ENCODE assay signal across 40 cellular contexts in the genomic region with DNA sequence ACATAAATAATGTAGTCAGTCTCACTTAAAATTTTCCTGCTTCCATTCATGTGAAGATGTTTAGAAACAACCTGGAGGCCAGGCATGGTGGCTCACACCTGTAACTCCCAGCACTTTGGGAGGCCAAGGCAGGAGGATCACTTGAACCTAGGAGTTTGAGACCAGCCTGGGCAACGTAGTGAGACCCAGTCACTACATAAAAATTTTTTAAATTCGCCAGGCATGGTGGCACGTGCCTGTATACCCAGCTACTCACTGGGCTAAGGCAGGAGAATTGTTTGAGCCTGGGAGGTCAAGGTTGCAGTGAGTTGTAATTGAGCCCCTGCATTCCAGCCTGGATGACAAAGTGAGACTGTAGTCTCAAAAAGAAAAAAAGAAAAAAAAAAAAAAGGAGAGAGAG.
"Had no signal": no experiment of that assay in that cellular context is flagged by ENCODE, and none has a peak within 500 bp of the region (broad histone marks: within the 10 kb centered on the region; RNA-seq: fewer than 3 reads in every experiment).

No MANE protein-coding gene starts in this region.

- H3K4me1 ChIP-seq: adrenal gland, ascending aorta, body of pancreas, breast epithelium had no signal

- H3K4me3 ChIP-seq: adrenal gland, ascending aorta, body of pancreas, breast epithelium, cardiac muscle cell had no signal

- H3K36me3 Mint-ChIP-seq: brain had no signal

- H3K27me3 ChIP-seq: adrenal gland, ascending aorta, body of pancreas, brain microvascular endothelial cell, breast epithelium, cardiac muscle cell had no signal

- H3K4me1 Mint-ChIP-seq: activated naive CD4-positive, alpha-beta T cell treated with anti-CD3 and anti-CD28 coated beads, Interleukin-2, amount 10 ng/mL, durations not matched to agents 7 days and 5 days; activated naive CD8-positive, alpha-beta T cell treated with anti-CD3 and anti-CD28 coated beads, Interleukin-2, amount 10 ng/mL, durations not matched to agents 7 days and 5 days; activated T-helper 17 cell treated with anti-CD3 and anti-CD28 coated beads, Interleukin-2, amount 50 U/mL, for 72 hours; brain had no signal

- H3K27me3 Mint-ChIP-seq: activated naive CD4-positive, alpha-beta T cell treated with anti-CD3 and anti-CD28 coated beads, Interleukin-2, amount 50 U/mL, for 24 hours; activated naive CD8-positive, alpha-beta T cell; activated naive CD8-positive, alpha-beta T cell treated with anti-CD3 and anti-CD28 coated beads for 36 hours; activated naive CD8-positive, alpha-beta T cell treated with anti-CD3 and anti-CD28 coated beads, Interleukin-2, amount 10 ng/mL, durations not matched to agents 7 days and 5 days; activated naive CD8-positive, alpha-beta T cell treated with anti-CD3 and anti-CD28 coated beads, Interleukin-2, amount 50 U/mL, for 24 hours; activated T-cell treated with anti-CD3 and anti-CD28 coated beads, Interleukin-2, amount 50 U/mL, for 24 hours; activated T-helper 17 cell treated with anti-CD3 and anti-CD28 coated beads, Interleukin-2, amount 50 U/mL, for 72 hours; central memory CD8-positive, alpha-beta T cell had no signal

- FAIRE-seq: astrocyte, bronchial epithelial cell had no signal

- H3K4me3 Mint-ChIP-seq: activated naive CD4-positive, alpha-beta T cell treated with anti-CD3 and anti-CD28 coated beads for 36 hours; activated naive CD4-positive, alpha-beta T cell treated with anti-CD3 and anti-CD28 coated beads, Interleukin-2, amount 10 ng/mL, durations not matched to agents 7 days and 5 days; activated naive CD4-positive, alpha-beta T cell treated with anti-CD3 and anti-CD28 coated beads, Interleukin-2, amount 50 U/mL, for 24 hours; activated naive CD8-positive, alpha-beta T cell; activated naive CD8-positive, alpha-beta T cell treated with anti-CD3 and anti-CD28 coated beads for 36 hours; activated naive CD8-positive, alpha-beta T cell treated with anti-CD3 and anti-CD28 coated beads, Interleukin-2, amount 10 ng/mL, durations not matched to agents 7 days and 5 days; activated naive CD8-positive, alpha-beta T cell treated with anti-CD3 and anti-CD28 coated beads, Interleukin-2, amount 50 U/mL, for 24 hours; activated T-cell treated with anti-CD3 and anti-CD28 coated beads, Interleukin-2, amount 50 U/mL, for 24 hours; activated T-cell treated with anti-CD3 and anti-CD28 coated beads, Interleukin-2, amount 50 U/mL, for 4 hours; activated T-cell treated with anti-CD3 and anti-CD28 coated beads, Interleukin-2, amount 50 U/mL, for 72 hours; activated T-helper 1 cell treated with anti-CD3 and anti-CD28 coated beads, Interleukin-12 subunit alpha, Interleukin-12 subunit beta, Interleukin-2, Interleukin-4 antibody, amounts not matched to agents 30 ng/mL and 10 ng/mL and 1 ng/mL, durations not matched to agents 14 hours and 24 hours and 36 hours; activated T-helper 17 cell treated with anti-CD3 and anti-CD28 coated beads, Interleukin-2, amount 50 U/mL, for 72 hours; brain; central memory CD8-positive, alpha-beta T cell had no signal

- H3K27ac ChIP-seq: adrenal gland, ascending aorta, body of pancreas, brain microvascular endothelial cell, breast epithelium, cardiac muscle cell had no signal

- DNase-seq: activated effector memory CD4-positive, alpha-beta T cell treated with anti-CD3 and anti-CD28 coated beads, Interleukin-2, amount 50 U/mL, for 16 hours; activated effector memory CD4-positive, alpha-beta T cell treated with Interleukin-2 at 50 U/mL for 16 hours; activated gamma-delta T cell; activated gamma-delta T cell treated with Interleukin-2 at 50 U/mL for 16 hours; activated naive CD4-positive, alpha-beta T cell; activated naive CD4-positive, alpha-beta T cell treated with anti-CD3 and anti-CD28 coated beads for 36 hours; activated naive CD4-positive, alpha-beta T cell treated with anti-CD3 and anti-CD28 coated beads, Interleukin-2, amount 10 ng/mL, durations not matched to agents 7 days and 5 days; activated naive CD4-positive, alpha-beta T cell treated with anti-CD3 and anti-CD28 coated beads, Interleukin-2, amount 50 U/mL, for 16 hours; activated naive CD4-positive, alpha-beta T cell treated with Interleukin-2 at 50 U/mL for 16 hours; activated naive CD8-positive, alpha-beta T cell treated with anti-CD3 and anti-CD28 coated beads for 36 hours; activated naive CD8-positive, alpha-beta T cell treated with anti-CD3 and anti-CD28 coated beads, Interleukin-2, amount 10 ng/mL, durations not matched to agents 7 days and 5 days; activated naive CD8-positive, alpha-beta T cell treated with anti-CD3 and anti-CD28 coated beads, Interleukin-2, amount 50 U/mL, for 24 hours; activated T-cell treated with anti-CD3 and anti-CD28 coated beads, Interleukin-2, amount 50 U/mL, for 1 hour; activated T-cell treated with anti-CD3 and anti-CD28 coated beads, Interleukin-2, amount 50 U/mL, for 24 hours; activated T-cell treated with anti-CD3 and anti-CD28 coated beads, Interleukin-2, amount 50 U/mL, for 4 hours; activated T-cell treated with anti-CD3 and anti-CD28 coated beads, Interleukin-2, amount 50 U/mL, for 48 hours; activated T-cell treated with anti-CD3 and anti-CD28 coated beads, Interleukin-2, amount 50 U/mL, for 72 hours; adrenal gland; amniotic stem cell; amygdala; anterior cingulate cortex; aorta; body of pancreas; brain microvascular endothelial cell; caudate nucleus; central memory CD4-positive, alpha-beta T cell; cerebellar nuclear complex had no signal

- H3K9me3 ChIP-seq: adrenal gland, ascending aorta had no signal

- H3K9me3 Mint-ChIP-seq: activated naive CD4-positive, alpha-beta T cell treated with anti-CD3 and anti-CD28 coated beads, Interleukin-2, amount 50 U/mL, for 24 hours; activated T-helper 17 cell treated with anti-CD3 and anti-CD28 coated beads, Interleukin-2, amount 50 U/mL, for 72 hours had no signal

- H3K36me3 ChIP-seq: adrenal gland, ascending aorta, brain microvascular endothelial cell, breast epithelium, cardiac muscle cell had no signal

- H3K27ac Mint-ChIP-seq: activated naive CD4-positive, alpha-beta T cell treated with anti-CD3 and anti-CD28 coated beads for 36 hours; activated naive CD4-positive, alpha-beta T cell treated with anti-CD3 and anti-CD28 coated beads, Interleukin-2, amount 10 ng/mL, durations not matched to agents 7 days and 5 days; activated naive CD4-positive, alpha-beta T cell treated with anti-CD3 and anti-CD28 coated beads, Interleukin-2, amount 50 U/mL, for 72 hours; activated naive CD8-positive, alpha-beta T cell; activated naive CD8-positive, alpha-beta T cell treated with anti-CD3 and anti-CD28 coated beads for 36 hours; activated naive CD8-positive, alpha-beta T cell treated with anti-CD3 and anti-CD28 coated beads, Interleukin-2, amount 10 ng/mL, durations not matched to agents 7 days and 5 days; activated naive CD8-positive, alpha-beta T cell treated with anti-CD3 and anti-CD28 coated beads, Interleukin-2, amount 50 U/mL, for 24 hours; activated T-cell treated with anti-CD3 and anti-CD28 coated beads, Interleukin-2, amount 50 U/mL, for 24 hours; activated T-cell treated with anti-CD3 and anti-CD28 coated beads, Interleukin-2, amount 50 U/mL, for 72 hours; activated T-helper 17 cell treated with anti-CD3 and anti-CD28 coated beads, Interleukin-2, amount 50 U/mL, for 72 hours; activated T-helper 2 cell treated with anti-CD3 and anti-CD28 coated beads, Interferon-gamma antibody, Interleukin-2, Interleukin-4, amounts not matched to agents 10 μg/mL and 5 μg/mL and 100 μg/mL, durations not matched to agents 14 hours and 24 hours and 36 hours; brain had no signal

- ATAC-seq: activated naive CD4-positive, alpha-beta T cell treated with anti-CD3 and anti-CD28 coated beads, Interleukin-2, amount 50 U/mL, for 72 hours; activated naive CD8-positive, alpha-beta T cell treated with anti-CD3 and anti-CD28 coated beads, Interleukin-2, amount 50 U/mL, for 24 hours; activated T-cell treated with anti-CD3 and anti-CD28 coated beads, Interleukin-2, amount 50 U/mL, for 4 hours; activated T-cell treated with anti-CD3 and anti-CD28 coated beads, Interleukin-2, amount 50 U/mL, for 72 hours; activated T-helper 17 cell treated with anti-CD3 and anti-CD28 coated beads, Interleukin-2, amount 50 U/mL, for 72 hours; body of pancreas had no signal
